ENCODE assay signal across 8 cellular contexts in genomic region chr12:49342066-49342913, GRCh38. TPM values are rescaled to one million over a fixed set of nuclear protein-coding genes. Genes with fewer than 3 reads are reported as not detected.
DNase-seq lines count a peak whose midpoint lies in the region; ATAC-seq and TF ChIP-seq lines count a peak whose summit lies in the region.

No MANE protein-coding gene starts in this region.

- H3K4me2 ChIP-seq in SK-N-SH, result peak overlapping the region; percentile 76
- peak overlapping the region; percentile 91 for H3K4me2 ChIP-seq in osteoblast (ENCODE audit: insufficient read depth, low read length)

- H3K27me3 ChIP-seq in SK-N-SH (ENCODE audit: insufficient read depth), result peaks cover 5% of the 10 kb centered on the region; the same call in 1 of the 2 replicates
- peaks cover 77% of the 10 kb centered on the region for H3K27me3 ChIP-seq in osteoblast (ENCODE audit: insufficient read depth, low read length)
- no peaks in the 10 kb centered on the region for H3K27me3 ChIP-seq in testis

- no peak for TF ChIP-seq POLR2A in testis (IDR thresholded peaks at IDR 0.05)

- H3K9me3 Mint-ChIP-seq in Calu3 (ENCODE audit: low read depth, unreplicated experiment), result no peaks in the 10 kb centered on the region
- no peaks in the 10 kb centered on the region for H3K9me3 Mint-ChIP-seq in activated naive CD4-positive, alpha-beta T cell treated with anti-CD3 and anti-CD28 coated beads, Interleukin-2, amount 10 ng/mL, durations not matched to agents 7 days and 5 days

- no peaks in the 10 kb centered on the region for H3K9me2 ChIP-seq in SK-N-SH

- H3K4me3 ChIP-seq in SK-N-SH (ENCODE audit: low read depth in 2 of 2, low read length in 1 of 2), result peak overlapping the region; percentile 37 to 52
- peak overlapping the region; percentile 69 for H3K4me3 ChIP-seq in osteoblast (ENCODE audit: insufficient read depth, low read length)
- H3K4me3 ChIP-seq in testis, result peak overlapping the region; percentile 27 to 39

- no peak for TF ChIP-seq EP300 in SK-N-SH (IDR thresholded peaks at IDR 0.05; ENCODE audit: borderline replicate concordance in 1 of 2, low read depth in 1 of 2, low read length in 1 of 2)

- 19% methylated on average over 35 of the region's 58 CpGs for WGBS in SK-N-SH (ENCODE audit: low lambda C conversion rate)
- WGBS in testis, 2 donors, result 1% methylated on average over 15 to 45 of the region's 58 CpGs

- peaks cover 77% of the 10 kb centered on the region for H3K27me3 Mint-ChIP-seq in Calu3 (ENCODE audit: unreplicated experiment)
- peaks cover 100% of the 10 kb centered on the region for H3K27me3 Mint-ChIP-seq in activated naive CD4-positive, alpha-beta T cell treated with anti-CD3 and anti-CD28 coated beads, Interleukin-2, amount 10 ng/mL, durations not matched to agents 7 days and 5 days

- peaks cover 14 to 39% of the 10 kb centered on the region in 2 experiments; a peak in 2 of 4 replicates for H3K4me1 ChIP-seq in SK-N-SH (ENCODE audit: control insufficient read depth in 1 of 2, insufficient read depth in 2 of 2, low read depth in 1 of 2, low read length in 1 of 2)
- H3K4me1 ChIP-seq in osteoblast (ENCODE audit: insufficient read depth, low read length), result peaks cover 31% of the 10 kb centered on the region
- H3K4me1 ChIP-seq in testis, result peaks cover 37% of the 10 kb centered on the region

- no TSS peak for BruUV-seq in Calu3 (replicated peaks; lab: Mats Ljungman, UMichigan)

- H4K20me1 ChIP-seq in SK-N-SH (ENCODE audit: insufficient read depth), result no peaks in the 10 kb centered on the region
- H4K20me1 ChIP-seq in osteoblast (ENCODE audit: insufficient read depth, low read length), result no peaks in the 10 kb centered on the region

- H3K79me2 ChIP-seq in SK-N-SH (ENCODE audit: insufficient read depth) (no peaks in the 10 kb centered on the region), osteoblast (ENCODE audit: insufficient read depth, low read length) (no peaks in the 10 kb centered on the region)

- H2AFZ ChIP-seq in SK-N-SH (ENCODE audit: low read depth) (peak overlapping the region; percentile 82; the same call in 1 of the 2 replicates), osteoblast (ENCODE audit: low read length) (peak overlapping the region; percentile 57)

- H3K36me3 ChIP-seq in SK-N-SH (replicated peaks in 1 of 2; ENCODE audit: control insufficient read depth in 1 of 2, insufficient read depth in 2 of 2, low read length in 1 of 2) (no peaks in the 10 kb centered on the region), osteoblast (ENCODE audit: insufficient read depth, low read length) (no peaks in the 10 kb centered on the region), testis (ENCODE audit: low read depth, missing control alignments) (no peaks in the 10 kb centered on the region)

- DNase-seq in Calu3 (peak; percentile 79), M059J (ENCODE audit: low read depth) (peak; percentile 82), SK-N-SH (peak; percentile 96), glomerular visceral epithelial cell (ENCODE audit: extremely low spot score) (peak; percentile 67), osteoblast (ENCODE audit: insufficient read length, low spot score, missing footprints) (peak; percentile 97), testis (peak; percentile 90)
- DNase-seq in activated naive CD4-positive, alpha-beta T cell treated with anti-CD3 and anti-CD28 coated beads, Interleukin-2, amount 10 ng/mL, durations not matched to agents 7 days and 5 days, result peak; percentile 86

- H3K36me3 Mint-ChIP-seq in Calu3 (ENCODE audit: insufficient read depth, unreplicated experiment), result peaks cover 13% of the 10 kb centered on the region
- no peaks in the 10 kb centered on the region for H3K36me3 Mint-ChIP-seq in activated naive CD4-positive, alpha-beta T cell treated with anti-CD3 and anti-CD28 coated beads, Interleukin-2, amount 10 ng/mL, durations not matched to agents 7 days and 5 days

- CTCF ChIA-PET in Calu3 (lab: Charles Lee), result interaction anchor here (1.0 to 1.8 kb wide), 4 partner anchors 10 to 279 kb away, joined by 3 to 12 read pairs (median 5); no protein-coding TSS in a partner anchor
- CTCF ChIA-PET in SK-N-SH (lab: Yijun Ruan, JAX), result interaction anchor here (0.6 to 15.9 kb wide), 59 partner anchors 9 to 355 kb away, joined by 3 to 658 read pairs (median 5); partner anchors contain the start of genes PRPH, SPATS2, TROAP and TUBA1C
- CTCF ChIA-PET in activated naive CD4-positive, alpha-beta T cell treated with anti-CD3 and anti-CD28 coated beads, Interleukin-2, amount 10 ng/mL, durations not matched to agents 7 days and 5 days (lab: Charles Lee), result interaction anchor here (0.9 to 4.0 kb wide), 15 partner anchors 8 to 280 kb away, joined by 3 to 103 read pairs (median 3); partner anchors contain the start of genes PRPH and TROAP

- peaks cover 42% of the 10 kb centered on the region for H3K4me1 Mint-ChIP-seq in Calu3 (ENCODE audit: low read depth, unreplicated experiment)
- H3K4me1 Mint-ChIP-seq in activated naive CD4-positive, alpha-beta T cell treated with anti-CD3 and anti-CD28 coated beads, Interleukin-2, amount 10 ng/mL, durations not matched to agents 7 days and 5 days, result peaks cover 45% of the 10 kb centered on the region

- H3K9me3 ChIP-seq in SK-N-SH (no peaks in the 10 kb centered on the region), osteoblast (ENCODE audit: low read depth, low read length) (no peaks in the 10 kb centered on the region), testis (no peaks in the 10 kb centered on the region)

- peak; percentile 48 for ATAC-seq in GM21717 (IDR thresholded peaks at IDR 0.05; ENCODE audit: unreplicated experiment)

- H3K4me3 Mint-ChIP-seq in Calu3 (ENCODE audit: low read depth, unreplicated experiment), result no peak overlapping the region
- peak overlapping the region; percentile 31 for H3K4me3 Mint-ChIP-seq in activated naive CD4-positive, alpha-beta T cell treated with anti-CD3 and anti-CD28 coated beads, Interleukin-2, amount 10 ng/mL, durations not matched to agents 7 days and 5 days

- POLR2A ChIA-PET in SK-N-SH (lab: Yijun Ruan, JAX), result interaction anchor here (2.7 kb wide), 1 partner anchor 20 kb away, joined by 9 read pairs; the partner anchor contains the start of gene TROAP

- no peak overlapping the region for H3K27ac Mint-ChIP-seq in Calu3 (ENCODE audit: unreplicated experiment)
- H3K27ac Mint-ChIP-seq in activated naive CD4-positive, alpha-beta T cell treated with anti-CD3 and anti-CD28 coated beads, Interleukin-2, amount 10 ng/mL, durations not matched to agents 7 days and 5 days, result no peak overlapping the region

- intact Hi-C loops in Calu3 (cut with micrococcal nuclease; ENCODE audit: unreplicated experiment), result no loop called here
- intact Hi-C loops in testis (cut with DNase I; ENCODE audit: low total_unique reads), result loop anchor here (10.0 kb wide), 1 partner anchor 173 kb away; no protein-coding TSS in a partner anchor

- no peak overlapping the region for H3K27ac ChIP-seq in SK-N-SH (ENCODE audit: low read depth in 2 of 2, low read length in 1 of 2)
- H3K27ac ChIP-seq in osteoblast (ENCODE audit: low read depth, low read length), result no peak overlapping the region
- H3K27ac ChIP-seq in testis, result no peak overlapping the region

- peaks cover 21% of the 10 kb centered on the region for H3F3A ChIP-seq in SK-N-SH (replicated peaks; ENCODE audit: insufficient read depth)

- peak; percentile 71 for TF ChIP-seq RAD21 in SK-N-SH (IDR thresholded peaks at IDR 0.05; ENCODE audit: low read length)

- H3K9ac ChIP-seq in SK-N-SH, result no peak overlapping the region

- TF ChIP-seq CTCF in Calu3 (IDR thresholded peaks at IDR 0.05; ENCODE audit: unreplicated experiment) (peak; percentile 79), SK-N-SH (IDR thresholded peaks at IDR 0.05) (peak; percentile 95), osteoblast (IDR thresholded peaks at IDR 0.05; ENCODE audit: extremely low read depth, low read depth, low read length) (peak; percentile 83), testis (IDR thresholded peaks at IDR 0.05) (peak; percentile 54 to 89 (median 60))

RNA-seq across cellular contexts. Expression of gene DNAJC22, which starts 4.4 kb away (rescaled TPM):
- total RNA-seq in Calu3 (2022) (9.6 and 15.7 TPM in 2 replicates), osteoblast (0.29 and 1.1 TPM in 2 replicates), testis (1 to 10 TPM in 1 of 2 donors, under 1 TPM in 1; 0.87 to 1.1 TPM)
- 8.2 and 12.3 TPM in 2 replicates for total RNA-seq in M059J (2014; rRNA removed; shearing (Covaris generic))
- polyA plus RNA-seq in SK-N-SH (2012; rRNA removed) (4.5 and 5.3 TPM in 2 replicates), testis (ENCODE audit: insufficient read depth, low read depth, low replicate concordance) (3.5 TPM)
- 3.5 and 4.0 TPM in 2 replicates for polyA plus RNA-seq in SK-N-SH (2012; cell fraction: cytosol; rRNA removed)
- polyA plus RNA-seq in SK-N-SH (2012; cell fraction: nucleus; rRNA removed), result 5.0 and 5.8 TPM in 2 replicates

RNA-seq across cellular contexts. Expression of gene C1QL4, which starts 5.3 kb away (rescaled TPM):
- total RNA-seq in Calu3 (2022) (not detected in 2 replicates), osteoblast (0.36 TPM in 1 of 2 replicates, not detected in the other), testis (1 to 10 TPM; 3.3 to 5.5 TPM)
- total RNA-seq in M059J (2014; rRNA removed; shearing (Covaris generic)), result 0.39 TPM in 1 of 2 replicates, not detected in the other
- polyA plus RNA-seq in SK-N-SH (2012; rRNA removed) (9.8 and 14.6 TPM in 2 replicates), testis (ENCODE audit: insufficient read depth, low read depth, low replicate concordance) (2.9 TPM)
- 6.4 and 10.9 TPM in 2 replicates for polyA plus RNA-seq in SK-N-SH (2012; cell fraction: cytosol; rRNA removed)
- 16.9 and 21.6 TPM in 2 replicates for polyA plus RNA-seq in SK-N-SH (2012; cell fraction: nucleus; rRNA removed)

RNA-seq across cellular contexts. Expression of gene TROAP, which starts 19.2 kb away (rescaled TPM):
- total RNA-seq in Calu3 (2022) (38.5 and 49.8 TPM in 2 replicates), osteoblast (2.5 and 3.5 TPM in 2 replicates), testis (10 to 100 TPM; 22.8 to 36.1 TPM)
- 31.3 and 47.4 TPM in 2 replicates for total RNA-seq in M059J (2014; rRNA removed; shearing (Covaris generic))
- polyA plus RNA-seq in SK-N-SH (2012; rRNA removed) (15.0 and 26.2 TPM in 2 replicates), testis (ENCODE audit: insufficient read depth, low read depth, low replicate concordance) (61.7 TPM)
- polyA plus RNA-seq in SK-N-SH (2012; cell fraction: cytosol; rRNA removed), result 13.0 and 14.9 TPM in 2 replicates
- polyA plus RNA-seq in SK-N-SH (2012; cell fraction: nucleus; rRNA removed), result 46.8 and 65.0 TPM in 2 replicates

RNA-seq across cellular contexts. Expression of gene SPATS2, which starts 25.0 kb away (rescaled TPM):
- 23.0 and 23.2 TPM in 2 replicates for total RNA-seq in Calu3 (2022)
- 12.3 and 29.9 TPM in 2 replicates for total RNA-seq in M059J (2014; rRNA removed; shearing (Covaris generic))
- 72.9 and 90.2 TPM in 2 replicates for polyA plus RNA-seq in SK-N-SH (2012; rRNA removed)
- polyA plus RNA-seq in SK-N-SH (2012; cell fraction: cytosol; rRNA removed), result 85.7 and 87.4 TPM in 2 replicates
- polyA plus RNA-seq in SK-N-SH (2012; cell fraction: nucleus; rRNA removed), result 82.4 and 120 TPM in 2 replicates
- 23.3 and 25.7 TPM in 2 replicates for total RNA-seq in osteoblast
- 10 to 100 TPM; 47.1 to 65.0 TPM for total RNA-seq in testis
- 67.5 TPM for polyA plus RNA-seq in testis (ENCODE audit: insufficient read depth, low read depth, low replicate concordance)

RNA-seq across cellular contexts. Expression of gene PRPH, which starts 47.3 kb away (rescaled TPM):
- total RNA-seq in Calu3 (2022), result not detected in 2 replicates
- 0.12 TPM in 1 of 2 replicates, not detected in the other for total RNA-seq in M059J (2014; rRNA removed; shearing (Covaris generic))
- polyA plus RNA-seq in SK-N-SH (2012; rRNA removed), result 1.7 and 1.9 TPM in 2 replicates
- 0.37 and 0.80 TPM in 2 replicates for polyA plus RNA-seq in SK-N-SH (2012; cell fraction: cytosol; rRNA removed)
- polyA plus RNA-seq in SK-N-SH (2012; cell fraction: nucleus; rRNA removed), result 9.5 and 15.2 TPM in 2 replicates
- total RNA-seq in osteoblast, result under 0.01 TPM in 1 of 2 replicates, not detected in the other
- total RNA-seq in testis, result 10 to 100 TPM; 36.5 to 50.0 TPM
- 112 TPM for polyA plus RNA-seq in testis (ENCODE audit: insufficient read depth, low read depth, low replicate concordance)
